Comparison of ENCODE assay signal across 34 cellular contexts in genomic region chr12:31339831-31340622, GRCh38. TPM values are rescaled to one million over a fixed set of nuclear protein-coding genes. Genes with fewer than 3 reads are reported as not detected.
DNase-seq lines count a peak whose midpoint lies in the region; ATAC-seq and TF ChIP-seq lines count a peak whose summit lies in the region.
"Had no signal": no experiment of that assay in that cellular context is flagged by ENCODE, and none has a peak within 500 bp of the region (broad histone marks: within the 10 kb centered on the region; RNA-seq: fewer than 3 reads in every experiment).

No MANE protein-coding gene starts in this region.

- DNase-seq in GM23338 (ENCODE audit: low spot score) (peak; percentile 87), foreskin keratinocyte (no peak), nephron progenitor cell (no peak), putamen (ENCODE audit: low spot score) (no peak)
- no peak for DNase-seq in activated CD4-positive, alpha-beta memory T cell treated with anti-CD3 and anti-CD28 coated beads, Interleukin-2, amount 10 ng/mL, durations not matched to agents 7 days and 5 days
- DNase-seq: ACHN; activated CD4-positive, alpha-beta memory T cell treated with anti-CD3 and anti-CD28 coated beads for 36 hours; activated CD4-positive, CD25-positive, alpha-beta regulatory T cell treated with anti-CD3 and anti-CD28 coated beads, Interleukin-2, amount 50 U/mL, for 72 hours; activated naive CD4-positive, alpha-beta T cell treated with anti-CD3 and anti-CD28 coated beads, Interleukin-2, amount 50 U/mL, for 16 hours; CD4-positive, alpha-beta memory T cell; DMS 273 treated with DMSO at 0.1 percent for 48 hours; esophagus squamous epithelium; foreskin melanocyte; KG1; left ventricle myocardium inferior; mesenchymal stem cell; MG63; NCI-H1105; NCI-H187; NCI-H524; OCI-M1; right lobe of liver; spleen; stimulated activated CD4-positive, alpha-beta T cell treated with anti-CD3 and anti-CD28 coated beads, Interleukin-2, amount 100 ng/mL, for 24 hours; T-helper 17 cell; uterus had no signal

- H3K4me3 ChIP-seq in GM23338 = no peak overlapping the region
- H3K4me3 ChIP-seq: esophagus squamous epithelium, left ventricle myocardium inferior, MG63, right lobe of liver, spleen, thoracic aorta, uterus had no signal

- H3K27ac ChIP-seq in GM23338 (ENCODE audit: low read depth) (peak overlapping the region; percentile 78), foreskin keratinocyte (no peak overlapping the region)
- H3K27ac ChIP-seq: esophagus squamous epithelium, left ventricle myocardium inferior, right lobe of liver, spleen, thoracic aorta, uterus had no signal

- peak overlapping the region; percentile 1; the same call in 1 of the 2 replicates for H3K4me2 ChIP-seq in GM23338

- H3K27ac Mint-ChIP-seq in GM23338 = peak overlapping the region; percentile 90
- H3K27ac Mint-ChIP-seq in nephron progenitor cell = peak overlapping the region; percentile 19
- no peak overlapping the region for H3K27ac Mint-ChIP-seq in activated CD4-positive, alpha-beta memory T cell treated with anti-CD3 and anti-CD28 coated beads, Interleukin-2, amount 10 ng/mL, durations not matched to agents 7 days and 5 days
- H3K27ac Mint-ChIP-seq: activated CD4-positive, alpha-beta memory T cell treated with anti-CD3 and anti-CD28 coated beads for 36 hours; activated T-helper 17 cell treated with anti-CD3 and anti-CD28 coated beads, Interleukin-2, amount 50 U/mL, for 72 hours; B cell; brain; CD4-positive, alpha-beta memory T cell; stimulated activated naive CD8-positive, alpha-beta T cell treated with anti-CD3 and anti-CD28 coated beads, Interleukin-15, Interleukin-2, amounts not matched to agents 100 ng/mL and 50 ng/mL, for 24 hours; T-helper 17 cell had no signal

- peak overlapping the region; percentile 2; the same call in 1 of the 3 replicates for H3K4me3 Mint-ChIP-seq in GM23338
- no peak overlapping the region for H3K4me3 Mint-ChIP-seq in nephron progenitor cell
- no peak overlapping the region for H3K4me3 Mint-ChIP-seq in activated CD4-positive, alpha-beta memory T cell treated with anti-CD3 and anti-CD28 coated beads, Interleukin-2, amount 10 ng/mL, durations not matched to agents 7 days and 5 days
- H3K4me3 Mint-ChIP-seq: activated CD4-positive, alpha-beta memory T cell treated with anti-CD3 and anti-CD28 coated beads for 36 hours; activated T-helper 17 cell treated with anti-CD3 and anti-CD28 coated beads, Interleukin-2, amount 50 U/mL, for 72 hours; B cell; brain; CD4-positive, alpha-beta memory T cell; stimulated activated naive CD8-positive, alpha-beta T cell treated with anti-CD3 and anti-CD28 coated beads, Interleukin-15, Interleukin-2, amounts not matched to agents 100 ng/mL and 50 ng/mL, for 24 hours; T-helper 17 cell had no signal

- POLR2A ChIA-PET in activated CD4-positive, alpha-beta memory T cell treated with anti-CD3 and anti-CD28 coated beads, Interleukin-2, amount 10 ng/mL, durations not matched to agents 7 days and 5 days (lab: Charles Lee) = no interaction called here

- H3F3A ChIP-seq in GM23338 (replicated peaks; ENCODE audit: low read depth) = peaks cover 4% of the 10 kb centered on the region; the same call in 1 of the 2 replicates

- TF ChIP-seq CTCF in GM23338 (conservative IDR thresholded peaks at IDR 0.05; ENCODE audit: low read depth in 2 of 2) (no peak), foreskin keratinocyte (conservative IDR thresholded peaks at IDR 0.05) (no peak), nephron progenitor cell (IDR thresholded peaks at IDR 0.05) (no peak)

- no peaks in the 10 kb centered on the region for H3K27me3 ChIP-seq in GM23338 (ENCODE audit: insufficient read depth)
- no peaks in the 10 kb centered on the region for H3K27me3 ChIP-seq in foreskin keratinocyte
- H3K27me3 ChIP-seq: esophagus squamous epithelium, MG63, right lobe of liver, spleen, uterus had no signal

- no peaks in the 10 kb centered on the region for H3K9me3 Mint-ChIP-seq in GM23338
- H3K9me3 Mint-ChIP-seq in nephron progenitor cell = no peaks in the 10 kb centered on the region
- H3K9me3 Mint-ChIP-seq in activated CD4-positive, alpha-beta memory T cell treated with anti-CD3 and anti-CD28 coated beads, Interleukin-2, amount 10 ng/mL, durations not matched to agents 7 days and 5 days = no peaks in the 10 kb centered on the region
- H3K9me3 Mint-ChIP-seq: activated CD4-positive, alpha-beta memory T cell treated with anti-CD3 and anti-CD28 coated beads for 36 hours; activated T-helper 17 cell treated with anti-CD3 and anti-CD28 coated beads, Interleukin-2, amount 50 U/mL, for 72 hours; CD4-positive, alpha-beta memory T cell; stimulated activated naive CD8-positive, alpha-beta T cell treated with anti-CD3 and anti-CD28 coated beads, Interleukin-15, Interleukin-2, amounts not matched to agents 100 ng/mL and 50 ng/mL, for 24 hours had no signal

- H3K4me1 ChIP-seq in GM23338 (ENCODE audit: insufficient read depth) (peaks cover 25% of the 10 kb centered on the region), foreskin keratinocyte (no peaks in the 10 kb centered on the region)
- H3K4me1 ChIP-seq: esophagus squamous epithelium, left ventricle myocardium inferior, right lobe of liver, spleen, uterus had no signal

- CTCF ChIA-PET in activated CD4-positive, alpha-beta memory T cell treated with anti-CD3 and anti-CD28 coated beads, Interleukin-2, amount 10 ng/mL, durations not matched to agents 7 days and 5 days (lab: Charles Lee) = no interaction called here

- TF ChIP-seq EP300 in Ishikawa (IDR thresholded peaks at IDR 0.05; ENCODE audit: borderline replicate concordance) = no peak; the same call in 1 of the 2 replicates

- H3K9me2 ChIP-seq in GM23338 (ENCODE audit: insufficient read depth) = no peaks in the 10 kb centered on the region

- ATAC-seq in GM23338 = peak; percentile 90
- ATAC-seq in foreskin keratinocyte = peak; percentile 18
- ATAC-seq in HG03097 (IDR thresholded peaks at IDR 0.05; ENCODE audit: low FRiP score, unreplicated experiment) = no peak
- ATAC-seq: activated T-helper 17 cell treated with anti-CD3 and anti-CD28 coated beads, Interleukin-2, amount 50 U/mL, for 72 hours; right lobe of liver; Right ventricle myocardium inferior; T-helper 17 cell had no signal

- H3K36me3 ChIP-seq in GM23338 (ENCODE audit: insufficient read depth) = no peaks in the 10 kb centered on the region
- H3K36me3 ChIP-seq: esophagus squamous epithelium, left ventricle myocardium inferior, MG63, right lobe of liver, spleen, thoracic aorta, uterus had no signal

- peaks cover 20% of the 10 kb centered on the region for H3K4me1 Mint-ChIP-seq in GM23338
- H3K4me1 Mint-ChIP-seq in nephron progenitor cell = peaks cover 26% of the 10 kb centered on the region
- no peaks in the 10 kb centered on the region for H3K4me1 Mint-ChIP-seq in activated CD4-positive, alpha-beta memory T cell treated with anti-CD3 and anti-CD28 coated beads, Interleukin-2, amount 10 ng/mL, durations not matched to agents 7 days and 5 days
- H3K4me1 Mint-ChIP-seq: activated T-helper 17 cell treated with anti-CD3 and anti-CD28 coated beads, Interleukin-2, amount 50 U/mL, for 72 hours; B cell; brain; CD4-positive, alpha-beta memory T cell had no signal

- no peak overlapping the region for H2AFZ ChIP-seq in GM23338

- no peaks in the 10 kb centered on the region for H3K79me2 ChIP-seq in GM23338 (replicated peaks; ENCODE audit: insufficient read depth)

- peaks cover 6% of the 10 kb centered on the region for H3K27me3 Mint-ChIP-seq in GM23338 (ENCODE audit: insufficient read depth, low read depth, poor library complexity)
- H3K27me3 Mint-ChIP-seq in nephron progenitor cell (ENCODE audit: low read depth, poor library complexity) = no peaks in the 10 kb centered on the region
- no peaks in the 10 kb centered on the region for H3K27me3 Mint-ChIP-seq in activated CD4-positive, alpha-beta memory T cell treated with anti-CD3 and anti-CD28 coated beads, Interleukin-2, amount 10 ng/mL, durations not matched to agents 7 days and 5 days
- H3K27me3 Mint-ChIP-seq: activated CD4-positive, alpha-beta memory T cell treated with anti-CD3 and anti-CD28 coated beads for 36 hours; activated T-helper 17 cell treated with anti-CD3 and anti-CD28 coated beads, Interleukin-2, amount 50 U/mL, for 72 hours; B cell; CD4-positive, alpha-beta memory T cell; stimulated activated naive CD8-positive, alpha-beta T cell treated with anti-CD3 and anti-CD28 coated beads, Interleukin-15, Interleukin-2, amounts not matched to agents 100 ng/mL and 50 ng/mL, for 24 hours; T-helper 17 cell had no signal

- no peaks in the 10 kb centered on the region for H3K36me3 Mint-ChIP-seq in GM23338 (ENCODE audit: low read depth)
- H3K36me3 Mint-ChIP-seq in nephron progenitor cell (ENCODE audit: low read depth) = no peaks in the 10 kb centered on the region
- no peaks in the 10 kb centered on the region for H3K36me3 Mint-ChIP-seq in activated CD4-positive, alpha-beta memory T cell treated with anti-CD3 and anti-CD28 coated beads, Interleukin-2, amount 10 ng/mL, durations not matched to agents 7 days and 5 days (ENCODE audit: low read depth)
- H3K36me3 Mint-ChIP-seq: activated CD4-positive, alpha-beta memory T cell treated with anti-CD3 and anti-CD28 coated beads for 36 hours; brain; CD4-positive, alpha-beta memory T cell had no signal

- no peaks in the 10 kb centered on the region for H4K20me1 ChIP-seq in GM23338 (replicated peaks; ENCODE audit: insufficient read depth)

- no peak for TF ChIP-seq RAD21 in Ishikawa (IDR thresholded peaks at IDR 0.05; ENCODE audit: low read depth)

TF ChIP-seq in GM23338, 12 proteins besides CTCF, POLR2A, EP300 and RAD21 (continues in another document):
- TF ChIP-seq EZH2phosphoT487 (IDR thresholded peaks at IDR 0.05; ENCODE audit: unreplicated experiment) = no peak

TF ChIP-seq in Ishikawa, 13 proteins besides CTCF, POLR2A, EP300 and RAD21 (continues in another document):
- no peak for TF ChIP-seq YY1 (IDR thresholded peaks at IDR 0.05; ENCODE audit: low read depth)
- TF ChIP-seq FOXM1 (IDR thresholded peaks at IDR 0.05; ENCODE audit: borderline replicate concordance, low read depth) = no peak
- TF ChIP-seq USF1 (IDR thresholded peaks at IDR 0.05) = no peak
- TF ChIP-seq CEBPB (IDR thresholded peaks at IDR 0.05) = no peak
- peak; percentile 97 for TF ChIP-seq TEAD4 (IDR thresholded peaks at IDR 0.05)
- no peak for TF ChIP-seq EGR1 (IDR thresholded peaks at IDR 0.05)
- no peak for TF ChIP-seq NFIC (IDR thresholded peaks at IDR 0.05)

RNA-seq across cellular contexts. Expression of gene SINHCAF, which starts 14.1 kb away (rescaled TPM):
- total RNA-seq in GM23338 (2014; rRNA removed; shearing (Covaris generic)) = 569 and 581 TPM in 2 replicates
- polyA plus RNA-seq in GM23338 (2016; fragmentation: Nextera tagmentation; extraction: Ambion mirVana) (651 and 686 TPM in 2 replicates), foreskin keratinocyte (28.9 and 35.1 TPM in 2 replicates)
- total RNA-seq in foreskin keratinocyte = 62.1 and 66.6 TPM in 2 replicates
- 100 to 1,000 TPM; 107 to 123 TPM for total RNA-seq in activated CD4-positive, alpha-beta memory T cell treated with anti-CD3 and anti-CD28 coated beads, Interleukin-2, amount 10 ng/mL, durations not matched to agents 7 days and 5 days
